In the genomic region with DNA sequence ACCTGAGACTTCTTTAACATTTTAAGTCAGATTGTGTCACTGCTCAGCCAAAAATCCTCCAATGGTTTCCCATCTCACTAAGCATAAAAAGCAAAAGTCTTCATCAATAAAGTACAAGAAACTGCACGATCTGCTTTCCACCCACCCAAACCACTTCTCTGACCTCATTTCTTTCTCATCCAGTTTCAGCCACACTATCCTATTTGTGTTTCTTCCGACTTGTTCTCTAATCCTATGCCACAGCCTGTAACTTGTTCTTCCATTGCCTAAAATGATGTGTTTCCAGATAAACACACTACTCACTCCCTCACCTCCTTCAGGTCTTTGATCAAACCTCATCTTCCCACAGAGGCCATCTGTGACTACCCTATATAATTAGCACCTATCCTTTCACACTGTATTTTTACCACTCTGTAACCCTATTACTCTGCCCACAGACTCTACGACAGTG, we compare ENCODE assay signal across 25 cellular contexts.
"Had no signal": no experiment of that assay in that cellular context is flagged by ENCODE, and none has a peak within 500 bp of the region (broad histone marks: within the 10 kb centered on the region; RNA-seq: fewer than 3 reads in every experiment).

No MANE protein-coding gene starts in this region.

- H3K27me3 ChIP-seq: ascending aorta, breast epithelium, gastrocnemius medialis, stomach, testis had no signal

- H3K36me3 Mint-ChIP-seq: activated CD8-positive, alpha-beta memory T cell treated with anti-CD3 and anti-CD28 coated beads, Interleukin-2, amount 10 ng/mL, durations not matched to agents 7 days and 5 days had no signal

- H3K9me3 ChIP-seq: breast epithelium, gastrocnemius medialis, stomach, testis had no signal

- H3K4me1 ChIP-seq: ascending aorta, breast epithelium, stomach, testis had no signal

- H3K36me3 ChIP-seq: breast epithelium, gastrocnemius medialis had no signal

- H3K4me3 Mint-ChIP-seq: activated CD8-positive, alpha-beta memory T cell treated with anti-CD3 and anti-CD28 coated beads, Interleukin-2, amount 10 ng/mL, durations not matched to agents 7 days and 5 days; mesothelial cell of epicardium; natural killer cell treated with Interleukin-12 subunit alpha and Interleukin-12 subunit beta and Interleukin-15 and Interleukin-18, amount 100 ng/mL, for 72 hours; T-cell; type B pancreatic cell had no signal

- ATAC-seq: activated CD4-positive, CD25-positive, alpha-beta regulatory T cell treated with anti-CD3 and anti-CD28 coated beads, Interleukin-2, amount 50 U/mL, for 24 hours; activated CD8-positive, alpha-beta memory T cell treated with anti-CD3 and anti-CD28 coated beads, Interleukin-2, amount 10 ng/mL, durations not matched to agents 7 days and 5 days; gastrocnemius medialis; left lobe of liver; natural killer cell treated with Interleukin-12 subunit alpha and Interleukin-12 subunit beta and Interleukin-15 and Interleukin-18, amount 100 ng/mL, for 72 hours; T-cell had no signal

- H3K4me3 ChIP-seq: ascending aorta, breast epithelium, coronary artery, gastrocnemius medialis, lung, stomach, testis had no signal

- H3K4me1 Mint-ChIP-seq: activated CD8-positive, alpha-beta memory T cell treated with anti-CD3 and anti-CD28 coated beads, Interleukin-2, amount 10 ng/mL, durations not matched to agents 7 days and 5 days; mesothelial cell of epicardium had no signal

- H3K27ac ChIP-seq: ascending aorta, breast epithelium, coronary artery, gastrocnemius medialis, stomach, testis had no signal

- H3K27ac Mint-ChIP-seq: activated CD8-positive, alpha-beta memory T cell treated with anti-CD3 and anti-CD28 coated beads, Interleukin-2, amount 10 ng/mL, durations not matched to agents 7 days and 5 days; activated T-helper 2 cell treated with anti-CD3 and anti-CD28 coated beads, Interferon-gamma antibody, Interleukin-2, Interleukin-4, amounts not matched to agents 10 μg/mL and 5 μg/mL and 100 μg/mL, durations not matched to agents 14 hours and 24 hours and 36 hours; mesothelial cell of epicardium; natural killer cell treated with Interleukin-12 subunit alpha and Interleukin-12 subunit beta and Interleukin-15 and Interleukin-18, amount 100 ng/mL, for 72 hours; progenitor cell of endocrine pancreas; T-cell; type B pancreatic cell had no signal

- DNase-seq: activated CD4-positive, alpha-beta T cell treated with anti-CD3 and anti-CD28 coated beads, Interleukin-2, amount 50 U/mL, for 48 hours; activated CD8-positive, alpha-beta memory T cell treated with anti-CD3 and anti-CD28 coated beads, Interleukin-2, amount 10 ng/mL, durations not matched to agents 7 days and 5 days; activated naive CD4-positive, alpha-beta T cell treated with Interleukin-2 at 50 U/mL for 16 hours; erythroblast; gastrocnemius medialis; head of caudate nucleus; kidney; nucleus accumbens; stimulated activated CD4-positive, alpha-beta T cell treated with anti-CD3 and anti-CD28 coated beads, Interleukin-12 subunit alpha, Interleukin-12 subunit beta, amount 100 ng/mL, for 4 hours; stimulated activated CD4-positive, alpha-beta T cell treated with anti-CD3 and anti-CD28 coated beads, Interleukin-2, amount 100 ng/mL, for 24 hours; stomach; T-cell; T1000; testis had no signal

- H3K27me3 Mint-ChIP-seq: activated CD8-positive, alpha-beta memory T cell treated with anti-CD3 and anti-CD28 coated beads, Interleukin-2, amount 10 ng/mL, durations not matched to agents 7 days and 5 days; progenitor cell of endocrine pancreas; T-cell; type B pancreatic cell had no signal
